22 cellular contexts compared by ENCODE assay signal in genomic region chr13:59545007-59545406, GRCh38.
"Had no signal": no experiment of that assay in that cellular context is flagged by ENCODE, and none has a peak within 500 bp of the region (broad histone marks: within the 10 kb centered on the region; RNA-seq: fewer than 3 reads in every experiment).

No MANE protein-coding gene starts in this region.

- H3K9me3 ChIP-seq: pancreas, sigmoid colon had no signal

- H3K4me3 Mint-ChIP-seq: activated naive CD4-positive, alpha-beta T cell treated with anti-CD3 and anti-CD28 coated beads for 36 hours; activated naive CD8-positive, alpha-beta T cell treated with anti-CD3 and anti-CD28 coated beads, Interleukin-2, amount 50 U/mL, for 24 hours; activated T-helper 17 cell treated with anti-CD3 and anti-CD28 coated beads, Interleukin-2, amount 50 U/mL, for 72 hours; dendritic cell treated with granulocyte-macrophage colony-stimulating factor and Interleukin-4, amounts not matched to agents 40 ng/mL and 50 ng/mL, for 4 days; effector memory CD8-positive, alpha-beta T cell; naive B cell; stimulated activated naive CD8-positive, alpha-beta T cell treated with anti-CD3 and anti-CD28 coated beads, Interleukin-15, amount 100 ng/mL, for 72 hours; type B pancreatic cell had no signal

- FAIRE-seq: frontal cortex, keratinocyte, pancreas had no signal

- H3K27me3 ChIP-seq: ascending aorta, breast epithelium, left lung, pancreas, sigmoid colon had no signal

- H3K36me3 ChIP-seq: ascending aorta, breast epithelium, left lung, pancreas, sigmoid colon had no signal

- H3K27ac ChIP-seq: ascending aorta, breast epithelium, left lung, pancreas, sigmoid colon had no signal

- DNase-seq: activated CD4-positive, alpha-beta T cell treated with anti-CD3 and anti-CD28 coated beads, Interleukin-2, amount 50 U/mL, for 4 hours; activated CD4-positive, CD25-positive, alpha-beta regulatory T cell treated with anti-CD3 and anti-CD28 coated beads, Interleukin-2, amount 50 U/mL, for 72 hours; activated naive CD4-positive, alpha-beta T cell treated with anti-CD3 and anti-CD28 coated beads for 36 hours; activated naive CD8-positive, alpha-beta T cell treated with anti-CD3 and anti-CD28 coated beads, Interleukin-2, amount 50 U/mL, for 24 hours; activated T-cell treated with anti-CD3 and anti-CD28 coated beads for 4 hours; cerebellar nuclear complex; effector memory CD8-positive, alpha-beta T cell; head of caudate nucleus; left lung; mammary epithelial cell; naive B cell; pancreas; sigmoid colon; stimulated activated CD4-positive, alpha-beta T cell treated with anti-CD3 and anti-CD28 coated beads, Interleukin-1b, Interleukin-23, amount 100 ng/mL, for 48 hours; stimulated activated naive CD8-positive, alpha-beta T cell treated with anti-CD3 and anti-CD28 coated beads, Interleukin-15, amount 100 ng/mL, for 72 hours had no signal

- H3K4me1 ChIP-seq: ascending aorta, breast epithelium, left lung, pancreas, sigmoid colon had no signal

- H3K4me1 Mint-ChIP-seq: activated naive CD8-positive, alpha-beta T cell treated with anti-CD3 and anti-CD28 coated beads, Interleukin-2, amount 50 U/mL, for 24 hours; activated T-helper 17 cell treated with anti-CD3 and anti-CD28 coated beads, Interleukin-2, amount 50 U/mL, for 72 hours; naive B cell; stimulated activated naive CD8-positive, alpha-beta T cell treated with anti-CD3 and anti-CD28 coated beads, Interleukin-15, amount 100 ng/mL, for 72 hours had no signal

- ATAC-seq: activated naive CD8-positive, alpha-beta T cell treated with anti-CD3 and anti-CD28 coated beads, Interleukin-2, amount 50 U/mL, for 24 hours; activated T-helper 17 cell treated with anti-CD3 and anti-CD28 coated beads, Interleukin-2, amount 50 U/mL, for 72 hours; effector memory CD8-positive, alpha-beta T cell; left lung; pancreas; stimulated activated naive CD8-positive, alpha-beta T cell treated with anti-CD3 and anti-CD28 coated beads, Interleukin-15, amount 100 ng/mL, for 72 hours had no signal

- H3K36me3 Mint-ChIP-seq: type B pancreatic cell had no signal

- H3K9me3 Mint-ChIP-seq: effector memory CD8-positive, alpha-beta T cell; type B pancreatic cell had no signal

- H3K4me3 ChIP-seq: ascending aorta, breast epithelium, left lung, pancreas, sigmoid colon had no signal

- H3K27me3 Mint-ChIP-seq: activated naive CD8-positive, alpha-beta T cell treated with anti-CD3 and anti-CD28 coated beads, Interleukin-2, amount 50 U/mL, for 24 hours; dendritic cell treated with granulocyte-macrophage colony-stimulating factor and Interleukin-4, amounts not matched to agents 40 ng/mL and 50 ng/mL, for 4 days; type B pancreatic cell had no signal

- H3K27ac Mint-ChIP-seq: activated naive CD4-positive, alpha-beta T cell treated with anti-CD3 and anti-CD28 coated beads for 36 hours; activated naive CD8-positive, alpha-beta T cell treated with anti-CD3 and anti-CD28 coated beads, Interleukin-2, amount 50 U/mL, for 24 hours; activated T-helper 17 cell treated with anti-CD3 and anti-CD28 coated beads, Interleukin-2, amount 50 U/mL, for 72 hours; dendritic cell treated with granulocyte-macrophage colony-stimulating factor and Interleukin-4, amounts not matched to agents 40 ng/mL and 50 ng/mL, for 4 days; effector memory CD8-positive, alpha-beta T cell; stimulated activated naive CD8-positive, alpha-beta T cell treated with anti-CD3 and anti-CD28 coated beads, Interleukin-15, amount 100 ng/mL, for 72 hours; type B pancreatic cell had no signal
